8 cellular contexts compared by ENCODE assay signal in the genomic region with DNA sequence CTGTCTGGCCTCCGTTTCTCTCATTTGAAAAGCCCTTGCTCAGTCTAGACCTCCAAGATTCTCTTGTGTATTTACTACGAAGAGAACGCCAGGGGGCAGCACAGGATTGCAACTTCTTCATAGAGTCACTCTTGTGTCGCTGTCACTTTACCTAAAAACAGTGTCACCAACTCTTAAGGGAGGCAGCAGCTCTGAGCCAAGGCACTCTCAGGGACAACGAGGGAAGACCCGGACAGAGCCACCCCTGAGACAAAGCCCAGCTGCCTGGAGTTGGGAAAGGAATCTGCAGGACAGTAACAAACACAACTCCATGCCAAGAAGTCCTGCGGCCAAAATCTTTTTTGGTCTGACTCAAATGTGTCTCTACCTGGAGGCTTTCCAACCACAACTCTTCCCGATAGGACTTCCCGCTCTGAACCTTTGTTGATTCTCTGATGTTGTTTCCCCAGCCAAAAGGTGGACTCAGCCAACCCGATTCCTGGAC. TPM values are rescaled to one million over a fixed set of nuclear protein-coding genes. Genes with fewer than 3 reads are reported as not detected.
DNase-seq lines count a peak whose midpoint lies in the region; ATAC-seq and TF ChIP-seq lines count a peak whose summit lies in the region.

No MANE protein-coding gene starts in this region.

- H3K9me3 ChIP-seq in A673 (ENCODE audit: low read depth, low read length, poor library complexity, severe bottlenecking) (no peaks in the 10 kb centered on the region), lower lobe of right lung (no peaks in the 10 kb centered on the region)

- no peak overlapping the region for H3K4me3 ChIP-seq in A673 (ENCODE audit: low read depth, low read length, poor library complexity, severe bottlenecking)
- H3K4me3 ChIP-seq in lower lobe of right lung, result no peak overlapping the region

- H3K27me3 ChIP-seq in A673 (replicated peaks; ENCODE audit: insufficient read depth, low read depth, low read length, poor library complexity), result no peaks in the 10 kb centered on the region
- H3K27me3 ChIP-seq in lower lobe of right lung (ENCODE audit: low read depth), result no peaks in the 10 kb centered on the region

- H3K27ac ChIP-seq in A673 (ENCODE audit: low read depth, low read length, poor library complexity, severe bottlenecking) (no peak overlapping the region), lower lobe of right lung (peak overlapping the region; percentile 25)

- BruUV-seq in A673 (replicated peaks; lab: Mats Ljungman, UMichigan), result no TSS peak

- POLR2A ChIA-PET in A673 (lab: Charles Lee; ENCODE audit: low non-redundant PET), result interaction anchor here (0.6 kb wide), 1 partner anchor 64 kb away, joined by 3 read pairs; no protein-coding TSS in a partner anchor

- DNase-seq in A673 (ENCODE audit: low spot score) (peak; percentile 89), NCI-H524 treated with DMSO at 0.1 percent for 48 hours (lab: John Stamatoyannopoulos, UW) (peak; percentile 24), lower lobe of right lung (peak; percentile 81)
- DNase-seq in activated CD4-positive, alpha-beta T cell treated with anti-CD3 and anti-CD28 coated beads, Interleukin-2, amount 10 ng/mL, durations not matched to agents 24 days and 14 days, result peak; percentile 93
- DNase-seq in stimulated activated CD4-positive, alpha-beta T cell treated with anti-CD3 and anti-CD28 coated beads, TNF-alpha, amount 100 ng/mL, for 48 hours (ENCODE audit: low read depth in 3 of 3), result peak; percentile 52 to 74 (median 55)

- no peak overlapping the region for H3K4me3 Mint-ChIP-seq in activated CD4-positive, alpha-beta T cell treated with anti-CD3 and anti-CD28 coated beads, Interleukin-2, amount 10 ng/mL, durations not matched to agents 24 days and 14 days
- H3K4me3 Mint-ChIP-seq in dendritic cell treated with granulocyte-macrophage colony-stimulating factor and Interleukin-4, amounts not matched to agents 40 ng/mL and 50 ng/mL, for 4 days, result peak overlapping the region; percentile 26

- H3K4me1 ChIP-seq in A673 (ENCODE audit: insufficient read depth, low read length, poor library complexity, severe bottlenecking), result peaks cover 11% of the 10 kb centered on the region
- H3K4me1 ChIP-seq in lower lobe of right lung, result peaks cover 42% of the 10 kb centered on the region

- CTCF ChIA-PET in A673 (lab: Charles Lee), result interaction anchor here (0.5 to 2.0 kb wide), 10 partner anchors 9 to 125 kb away, joined by 3 to 13 read pairs (median 4); a partner anchor contains a TSS

- intact Hi-C loops in A673 (cut with micrococcal nuclease; ENCODE audit: unreplicated experiment) (loop anchor here (1.0 to 10.0 kb wide), 3 partner anchors 123 to 449 kb away; no protein-coding TSS in a partner anchor), lower lobe of right lung (cut with DNase I) (no loop called here)
- intact Hi-C loops in activated CD4-positive, alpha-beta T cell treated with anti-CD3 and anti-CD28 coated beads, Interleukin-2, amount 10 ng/mL, durations not matched to agents 24 days and 14 days (cut with micrococcal nuclease), result loop anchor here (1.0 to 10.0 kb wide), 7 partner anchors 27 to 902 kb away; a partner anchor contains a TSS
- intact Hi-C loops in dendritic cell treated with granulocyte-macrophage colony-stimulating factor and Interleukin-4, amounts not matched to agents 40 ng/mL and 50 ng/mL, for 4 days (cut with micrococcal nuclease), result loop anchor here (1.0 to 10.0 kb wide), 4 partner anchors 52 to 229 kb away; no protein-coding TSS in a partner anchor

- ATAC-seq in GM18861 (IDR thresholded peaks at IDR 0.05; ENCODE audit: unreplicated experiment) (peak; percentile 56), HG03439 (IDR thresholded peaks at IDR 0.05; ENCODE audit: unreplicated experiment) (peak; percentile 79), lower lobe of right lung (peak; percentile 70 to 76)

- H3K27me3 Mint-ChIP-seq in activated CD4-positive, alpha-beta T cell treated with anti-CD3 and anti-CD28 coated beads, Interleukin-2, amount 10 ng/mL, durations not matched to agents 24 days and 14 days, result no peaks in the 10 kb centered on the region
- H3K27me3 Mint-ChIP-seq in dendritic cell treated with granulocyte-macrophage colony-stimulating factor and Interleukin-4, amounts not matched to agents 40 ng/mL and 50 ng/mL, for 4 days, result peaks cover 4% of the 10 kb centered on the region

- H3K27ac Mint-ChIP-seq in activated CD4-positive, alpha-beta T cell treated with anti-CD3 and anti-CD28 coated beads, Interleukin-2, amount 10 ng/mL, durations not matched to agents 24 days and 14 days, result no peak overlapping the region
- peak overlapping the region; percentile 68 for H3K27ac Mint-ChIP-seq in dendritic cell treated with granulocyte-macrophage colony-stimulating factor and Interleukin-4, amounts not matched to agents 40 ng/mL and 50 ng/mL, for 4 days

- no peaks in the 10 kb centered on the region for H3K36me3 Mint-ChIP-seq in activated CD4-positive, alpha-beta T cell treated with anti-CD3 and anti-CD28 coated beads, Interleukin-2, amount 10 ng/mL, durations not matched to agents 24 days and 14 days (ENCODE audit: low read depth)
- peaks cover 15% of the 10 kb centered on the region for H3K36me3 Mint-ChIP-seq in dendritic cell treated with granulocyte-macrophage colony-stimulating factor and Interleukin-4, amounts not matched to agents 40 ng/mL and 50 ng/mL, for 4 days (ENCODE audit: low read depth)

- H3K4me1 Mint-ChIP-seq in activated CD4-positive, alpha-beta T cell treated with anti-CD3 and anti-CD28 coated beads, Interleukin-2, amount 10 ng/mL, durations not matched to agents 24 days and 14 days, result peaks cover 25% of the 10 kb centered on the region
- H3K4me1 Mint-ChIP-seq in dendritic cell treated with granulocyte-macrophage colony-stimulating factor and Interleukin-4, amounts not matched to agents 40 ng/mL and 50 ng/mL, for 4 days (ENCODE audit: low read depth), result peaks cover 76% of the 10 kb centered on the region

- H3K36me3 ChIP-seq in A673 (ENCODE audit: insufficient read depth, low read length, poor library complexity, severe bottlenecking), result no peaks in the 10 kb centered on the region
- no peaks in the 10 kb centered on the region for H3K36me3 ChIP-seq in lower lobe of right lung

- no peaks in the 10 kb centered on the region for H3K9me3 Mint-ChIP-seq in activated CD4-positive, alpha-beta T cell treated with anti-CD3 and anti-CD28 coated beads, Interleukin-2, amount 10 ng/mL, durations not matched to agents 24 days and 14 days
- no peaks in the 10 kb centered on the region for H3K9me3 Mint-ChIP-seq in dendritic cell treated with granulocyte-macrophage colony-stimulating factor and Interleukin-4, amounts not matched to agents 40 ng/mL and 50 ng/mL, for 4 days

- TF ChIP-seq CTCF in A673 (conservative IDR thresholded peaks at IDR 0.05; ENCODE audit: low read depth, low read length) (peak; percentile 81), lower lobe of right lung (IDR thresholded peaks at IDR 0.05) (peak; percentile 73)

RNA-seq across cellular contexts. Expression of a gene that starts 9.6 kb away (rescaled TPM):
- total RNA-seq in A673 (2021) (70.5 and 81.1 TPM in 2 replicates), lower lobe of right lung (20.2 TPM)
- total RNA-seq in activated CD4-positive, alpha-beta T cell treated with anti-CD3 and anti-CD28 coated beads, Interleukin-2, amount 10 ng/mL, durations not matched to agents 24 days and 14 days, result 63.4 and 67.3 TPM in 2 replicates

RNA-seq across cellular contexts. Expression of a gene that starts 9.9 kb away (rescaled TPM):
- total RNA-seq in A673 (2021) (0.35 and 0.58 TPM in 2 replicates), lower lobe of right lung (not detected)
- 0.09 TPM in 1 of 2 replicates, not detected in the other for total RNA-seq in activated CD4-positive, alpha-beta T cell treated with anti-CD3 and anti-CD28 coated beads, Interleukin-2, amount 10 ng/mL, durations not matched to agents 24 days and 14 days

RNA-seq across cellular contexts. Expression of a gene that starts 43.2 kb away (rescaled TPM):
- 4.3 and 5.7 TPM in 2 replicates for total RNA-seq in A673 (2021)
- total RNA-seq in activated CD4-positive, alpha-beta T cell treated with anti-CD3 and anti-CD28 coated beads, Interleukin-2, amount 10 ng/mL, durations not matched to agents 24 days and 14 days, result 3.6 and 4.5 TPM in 2 replicates
- total RNA-seq in lower lobe of right lung, result 44.5 TPM

RNA-seq across cellular contexts. Expression of a gene that starts 57.6 kb away (rescaled TPM):
- 39.3 and 39.8 TPM in 2 replicates for total RNA-seq in A673 (2021)
- 10.7 and 12.3 TPM in 2 replicates for total RNA-seq in activated CD4-positive, alpha-beta T cell treated with anti-CD3 and anti-CD28 coated beads, Interleukin-2, amount 10 ng/mL, durations not matched to agents 24 days and 14 days
- 39.9 TPM for total RNA-seq in lower lobe of right lung

Comparison
In these comparisons a context has a peak if more than half of its experiments do, and no peak if none do; other contexts are left out.
1. DNase-seq: peak in every context shown above with its lines; median percentile 93 in activated CD4-positive, alpha-beta T cell treated with anti-CD3 and anti-CD28 coated beads, Interleukin-2, amount 10 ng/mL, durations not matched to agents 24 days and 14 days; 89 in A673; 81 in lower lobe of right lung; 55 in stimulated activated CD4-positive, alpha-beta T cell treated with anti-CD3 and anti-CD28 coated beads, TNF-alpha, amount 100 ng/mL, for 48 hours; 24 in NCI-H524 treated with DMSO at 0.1 percent for 48 hours.